ENCODE assay signal across 8 cellular contexts in genomic region chr3:187139126-187139894, GRCh38. TPM values are rescaled to one million over a fixed set of nuclear protein-coding genes. Genes with fewer than 3 reads are reported as not detected.
DNase-seq lines count a peak whose midpoint lies in the region; ATAC-seq and TF ChIP-seq lines count a peak whose summit lies in the region.

TSS of gene RPL39L (minus strand) at chr3:187139496. CDS start at chr3:187121300, 18,196 bp downstream.

- H3K4me1 ChIP-seq in psoas muscle (no peaks in the 10 kb centered on the region), urinary bladder (ENCODE audit: insufficient read depth) (no peaks in the 10 kb centered on the region)

- H3K36me3 ChIP-seq in psoas muscle (ENCODE audit: insufficient read depth in 1 of 2, low read depth in 1 of 2) (no peaks in the 10 kb centered on the region), urinary bladder (ENCODE audit: insufficient read depth) (no peaks in the 10 kb centered on the region)

- H3K4me3 ChIP-seq in psoas muscle = peak within 1 kb of the TSS; percentile 74
- H3K4me3 ChIP-seq in urinary bladder (ENCODE audit: low read depth, low read length) = peak within 1 kb of the TSS; percentile 44

- H3K27me3 ChIP-seq in psoas muscle (ENCODE audit: insufficient read depth in 3 of 3, low read length in 2 of 3) = no peaks in the 10 kb centered on the region

- no peak within 1 kb of the TSS for H3K27ac ChIP-seq in psoas muscle
- H3K27ac ChIP-seq in urinary bladder (ENCODE audit: low read depth) = no peak within 1 kb of the TSS

- intact Hi-C loops in left cardiac atrium (cut with DNase I) = no loop called here
- intact Hi-C loops in psoas muscle (cut with DNase I) = no loop called here

- WGBS in psoas muscle, 3 donors = 3 to 6% (median 6%) methylated on average over 69 of the region's 69 CpGs
- 2% methylated on average over 69 of the region's 69 CpGs for WGBS in urinary bladder

- TF ChIP-seq CTCF in psoas muscle (IDR thresholded peaks at IDR 0.05) = peak; percentile 67

- in situ Hi-C loops in KBM-7 (cut with MboI; ENCODE audit: low pct_unique_long_range_greater_than_20kb, low sequenced_read_pairs) = loop anchor here (25.0 kb wide), 1 partner anchor 302 kb away; the partner anchor contains the start of gene ADIPOQ

- H3K9me3 ChIP-seq in psoas muscle = no peaks in the 10 kb centered on the region

- peak; percentile 97 for ATAC-seq in GM21619 (IDR thresholded peaks at IDR 0.05; ENCODE audit: unreplicated experiment)
- peak; percentile 99 to 100 for ATAC-seq in left cardiac atrium
- ATAC-seq in psoas muscle = peak; percentile 82 to 94 (median 92)

- DNase-seq in Daoy (ENCODE audit: low read depth) = peak; percentile 94
- DNase-seq in KBM-7 = peak; percentile 95
- DNase-seq in SKM-1 (lab: John Stamatoyannopoulos, UW; ENCODE audit: unreplicated experiment) = peak; percentile 87
- DNase-seq in activated naive CD8-positive, alpha-beta T cell treated with anti-CD3 and anti-CD28 coated beads, Interleukin-2, amount 50 U/mL, for 16 hours (ENCODE audit: low read depth, low spot score) = peak; percentile 84
- peak; percentile 86 for DNase-seq in left cardiac atrium
- DNase-seq in psoas muscle = peak; percentile 80 to 83

RNA-seq across cellular contexts. Expression of gene RPL39L, which starts in this region (rescaled TPM):
- 44.2 and 62.6 TPM in 2 replicates for total RNA-seq in Daoy (2014; rRNA removed; shearing (Covaris generic))
- total RNA-seq in left cardiac atrium (1 to 10 TPM; 8.2 to 9.0 TPM), psoas muscle (1 to 10 TPM in 1 of 4 donors, under 1 TPM in 2, not detected in 1; 0.32 to 1.2 (median 0.59) TPM), urinary bladder (10.7 TPM)
- polyA plus RNA-seq in psoas muscle (1 to 10 TPM in 1 of 3 donors, under 1 TPM in 2; 0.68 to 1.8 (median 0.79) TPM), urinary bladder (21.2 TPM)
